1 cellular context compared by ENCODE assay signal in the genomic region with DNA sequence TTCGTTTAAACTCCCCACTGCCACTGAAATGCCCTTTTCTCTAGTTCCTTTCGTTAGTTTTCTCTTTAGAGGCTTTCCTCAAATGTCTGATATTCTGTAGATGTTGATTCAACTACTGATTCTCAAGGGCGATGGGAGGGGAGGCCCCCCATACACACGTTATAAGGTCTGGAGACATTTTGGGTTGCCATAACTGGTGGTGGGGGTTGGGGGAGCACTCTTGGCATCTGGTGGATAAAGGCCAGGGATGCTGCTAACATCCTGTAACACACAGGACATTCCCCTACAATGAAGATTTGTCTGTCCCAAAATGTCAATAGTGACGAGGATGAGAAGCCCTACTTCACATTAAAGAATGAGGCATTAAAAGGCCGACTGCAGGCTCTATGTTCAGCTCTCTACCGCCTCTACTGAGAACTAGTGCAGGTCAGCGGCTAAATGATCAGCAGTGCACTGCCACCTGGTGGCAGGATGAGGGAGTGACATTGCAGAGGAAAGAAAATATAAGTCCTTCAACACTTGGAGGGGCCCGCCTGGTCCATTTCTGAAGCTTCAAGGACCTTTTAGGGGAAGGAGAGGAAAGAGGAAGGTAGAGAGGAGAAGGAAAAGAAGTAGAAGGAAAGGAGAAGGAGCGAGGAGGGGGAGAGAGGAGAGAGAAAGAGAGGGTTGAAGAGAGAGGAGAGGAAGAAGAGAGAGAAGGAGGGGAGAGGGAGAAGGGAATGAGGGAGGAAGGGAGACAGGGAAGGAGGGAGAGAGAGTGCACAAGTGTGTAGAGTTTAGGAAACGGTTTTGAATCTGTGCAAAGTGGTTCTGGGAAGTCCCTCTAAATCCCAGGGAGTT.
TF ChIP-seq lines count a peak whose summit lies in the region.

No MANE protein-coding gene starts in this region.

TF ChIP-seq in HEK293, 187 proteins besides CTCF, POLR2A, EP300 and RAD21 (continued from another document and continues in another):
- TF ChIP-seq, protein P1, sequence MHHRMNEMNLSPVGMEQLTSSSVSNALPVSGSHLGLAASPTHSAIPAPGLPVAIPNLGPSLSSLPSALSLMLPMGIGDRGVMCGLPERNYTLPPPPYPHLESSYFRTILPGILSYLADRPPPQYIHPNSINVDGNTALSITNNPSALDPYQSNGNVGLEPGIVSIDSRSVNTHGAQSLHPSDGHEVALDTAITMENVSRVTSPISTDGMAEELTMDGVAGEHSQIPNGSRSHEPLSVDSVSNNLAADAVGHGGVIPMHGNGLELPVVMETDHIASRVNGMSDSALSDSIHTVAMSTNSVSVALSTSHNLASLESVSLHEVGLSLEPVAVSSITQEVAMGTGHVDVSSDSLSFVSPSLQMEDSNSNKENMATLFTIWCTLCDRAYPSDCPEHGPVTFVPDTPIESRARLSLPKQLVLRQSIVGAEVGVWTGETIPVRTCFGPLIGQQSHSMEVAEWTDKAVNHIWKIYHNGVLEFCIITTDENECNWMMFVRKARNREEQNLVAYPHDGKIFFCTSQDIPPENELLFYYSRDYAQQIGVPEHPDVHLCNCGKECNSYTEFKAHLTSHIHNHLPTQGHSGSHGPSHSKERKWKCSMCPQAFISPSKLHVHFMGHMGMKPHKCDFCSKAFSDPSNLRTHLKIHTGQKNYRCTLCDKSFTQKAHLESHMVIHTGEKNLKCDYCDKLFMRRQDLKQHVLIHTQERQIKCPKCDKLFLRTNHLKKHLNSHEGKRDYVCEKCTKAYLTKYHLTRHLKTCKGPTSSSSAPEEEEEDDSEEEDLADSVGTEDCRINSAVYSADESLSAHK (tag by site-specific recombination; IDR thresholded peaks at IDR 0.05) = no peak
- TF ChIP-seq IKZF3 (tag by site-specific recombination; IDR thresholded peaks at IDR 0.05) = no peak
- peak; percentile 54 for TF ChIP-seq ZNF335 (tag by site-specific recombination; conservative IDR thresholded peaks at IDR 0.05)
- no peak for TF ChIP-seq ZXDB (tag by site-specific recombination; IDR thresholded peaks at IDR 0.05)
- TF ChIP-seq ZNF324 (tag by site-specific recombination; IDR thresholded peaks at IDR 0.05) = no peak
- TF ChIP-seq, protein P2, sequence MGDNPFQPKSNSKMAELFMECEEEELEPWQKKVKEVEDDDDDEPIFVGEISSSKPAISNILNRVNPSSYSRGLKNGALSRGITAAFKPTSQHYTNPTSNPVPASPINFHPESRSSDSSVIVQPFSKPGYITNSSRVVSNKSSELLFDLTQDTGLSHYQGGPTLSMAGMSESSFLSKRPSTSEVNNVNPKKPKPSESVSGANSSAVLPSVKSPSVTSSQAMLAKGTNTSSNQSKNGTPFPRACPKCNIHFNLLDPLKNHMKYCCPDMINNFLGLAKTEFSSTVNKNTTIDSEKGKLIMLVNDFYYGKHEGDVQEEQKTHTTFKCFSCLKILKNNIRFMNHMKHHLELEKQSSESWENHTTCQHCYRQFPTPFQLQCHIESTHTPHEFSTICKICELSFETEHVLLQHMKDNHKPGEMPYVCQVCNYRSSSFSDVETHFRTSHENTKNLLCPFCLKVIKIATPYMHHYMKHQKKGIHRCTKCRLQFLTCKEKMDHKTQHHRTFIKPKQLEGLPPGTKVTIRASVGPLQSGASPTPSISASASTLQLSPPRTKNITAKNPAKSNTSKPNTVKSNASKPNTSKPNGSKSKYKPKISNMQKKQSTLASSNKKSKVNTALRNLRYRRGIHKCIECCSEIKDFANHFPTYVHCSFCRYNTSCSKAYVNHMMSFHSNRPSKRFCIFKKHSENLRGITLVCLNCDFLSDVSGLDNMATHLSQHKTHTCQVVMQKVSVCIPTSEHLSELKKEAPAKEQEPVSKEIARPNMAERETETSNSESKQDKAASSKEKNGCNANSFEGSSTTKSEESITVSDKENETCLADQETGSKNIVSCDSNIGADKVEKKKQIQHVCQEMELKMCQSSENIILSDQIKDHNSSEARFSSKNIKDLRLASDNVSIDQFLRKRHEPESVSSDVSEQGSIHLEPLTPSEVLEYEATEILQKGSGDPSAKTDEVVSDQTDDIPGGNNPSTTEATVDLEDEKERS (tag by site-specific recombination; IDR thresholded peaks at IDR 0.05) = no peak
- TF ChIP-seq ZNF514 (tag by site-specific recombination; IDR thresholded peaks at IDR 0.05) = no peak
- TF ChIP-seq ZNF660 (tag by site-specific recombination; IDR thresholded peaks at IDR 0.05) = peak; percentile 73
- TF ChIP-seq, protein P3, sequence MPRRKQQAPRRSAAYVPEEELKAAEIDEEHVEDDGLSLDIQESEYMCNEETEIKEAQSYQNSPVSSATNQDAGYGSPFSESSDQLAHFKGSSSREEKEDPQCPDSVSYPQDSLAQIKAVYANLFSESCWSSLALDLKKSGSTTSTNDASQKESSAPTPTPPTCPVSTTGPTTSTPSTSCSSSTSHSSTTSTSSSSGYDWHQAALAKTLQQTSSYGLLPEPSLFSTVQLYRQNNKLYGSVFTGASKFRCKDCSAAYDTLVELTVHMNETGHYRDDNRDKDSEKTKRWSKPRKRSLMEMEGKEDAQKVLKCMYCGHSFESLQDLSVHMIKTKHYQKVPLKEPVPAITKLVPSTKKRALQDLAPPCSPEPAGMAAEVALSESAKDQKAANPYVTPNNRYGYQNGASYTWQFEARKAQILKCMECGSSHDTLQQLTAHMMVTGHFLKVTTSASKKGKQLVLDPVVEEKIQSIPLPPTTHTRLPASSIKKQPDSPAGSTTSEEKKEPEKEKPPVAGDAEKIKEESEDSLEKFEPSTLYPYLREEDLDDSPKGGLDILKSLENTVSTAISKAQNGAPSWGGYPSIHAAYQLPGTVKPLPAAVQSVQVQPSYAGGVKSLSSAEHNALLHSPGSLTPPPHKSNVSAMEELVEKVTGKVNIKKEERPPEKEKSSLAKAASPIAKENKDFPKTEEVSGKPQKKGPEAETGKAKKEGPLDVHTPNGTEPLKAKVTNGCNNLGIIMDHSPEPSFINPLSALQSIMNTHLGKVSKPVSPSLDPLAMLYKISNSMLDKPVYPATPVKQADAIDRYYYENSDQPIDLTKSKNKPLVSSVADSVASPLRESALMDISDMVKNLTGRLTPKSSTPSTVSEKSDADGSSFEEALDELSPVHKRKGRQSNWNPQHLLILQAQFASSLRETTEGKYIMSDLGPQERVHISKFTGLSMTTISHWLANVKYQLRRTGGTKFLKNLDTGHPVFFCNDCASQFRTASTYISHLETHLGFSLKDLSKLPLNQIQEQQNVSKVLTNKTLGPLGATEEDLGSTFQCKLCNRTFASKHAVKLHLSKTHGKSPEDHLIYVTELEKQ (tag by site-specific recombination; IDR thresholded peaks at IDR 0.05; ENCODE audit: borderline replicate concordance) = no peak
- TF ChIP-seq, protein P4, sequence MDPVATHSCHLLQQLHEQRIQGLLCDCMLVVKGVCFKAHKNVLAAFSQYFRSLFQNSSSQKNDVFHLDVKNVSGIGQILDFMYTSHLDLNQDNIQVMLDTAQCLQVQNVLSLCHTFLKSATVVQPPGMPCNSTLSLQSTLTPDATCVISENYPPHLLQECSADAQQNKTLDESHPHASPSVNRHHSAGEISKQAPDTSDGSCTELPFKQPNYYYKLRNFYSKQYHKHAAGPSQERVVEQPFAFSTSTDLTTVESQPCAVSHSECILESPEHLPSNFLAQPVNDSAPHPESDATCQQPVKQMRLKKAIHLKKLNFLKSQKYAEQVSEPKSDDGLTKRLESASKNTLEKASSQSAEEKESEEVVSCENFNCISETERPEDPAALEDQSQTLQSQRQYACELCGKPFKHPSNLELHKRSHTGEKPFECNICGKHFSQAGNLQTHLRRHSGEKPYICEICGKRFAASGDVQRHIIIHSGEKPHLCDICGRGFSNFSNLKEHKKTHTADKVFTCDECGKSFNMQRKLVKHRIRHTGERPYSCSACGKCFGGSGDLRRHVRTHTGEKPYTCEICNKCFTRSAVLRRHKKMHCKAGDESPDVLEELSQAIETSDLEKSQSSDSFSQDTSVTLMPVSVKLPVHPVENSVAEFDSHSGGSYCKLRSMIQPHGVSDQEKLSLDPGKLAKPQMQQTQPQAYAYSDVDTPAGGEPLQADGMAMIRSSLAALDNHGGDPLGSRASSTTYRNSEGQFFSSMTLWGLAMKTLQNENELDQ (tag by site-specific recombination; IDR thresholded peaks at IDR 0.05; ENCODE audit: low read depth) = no peak
- TF ChIP-seq, protein P5, sequence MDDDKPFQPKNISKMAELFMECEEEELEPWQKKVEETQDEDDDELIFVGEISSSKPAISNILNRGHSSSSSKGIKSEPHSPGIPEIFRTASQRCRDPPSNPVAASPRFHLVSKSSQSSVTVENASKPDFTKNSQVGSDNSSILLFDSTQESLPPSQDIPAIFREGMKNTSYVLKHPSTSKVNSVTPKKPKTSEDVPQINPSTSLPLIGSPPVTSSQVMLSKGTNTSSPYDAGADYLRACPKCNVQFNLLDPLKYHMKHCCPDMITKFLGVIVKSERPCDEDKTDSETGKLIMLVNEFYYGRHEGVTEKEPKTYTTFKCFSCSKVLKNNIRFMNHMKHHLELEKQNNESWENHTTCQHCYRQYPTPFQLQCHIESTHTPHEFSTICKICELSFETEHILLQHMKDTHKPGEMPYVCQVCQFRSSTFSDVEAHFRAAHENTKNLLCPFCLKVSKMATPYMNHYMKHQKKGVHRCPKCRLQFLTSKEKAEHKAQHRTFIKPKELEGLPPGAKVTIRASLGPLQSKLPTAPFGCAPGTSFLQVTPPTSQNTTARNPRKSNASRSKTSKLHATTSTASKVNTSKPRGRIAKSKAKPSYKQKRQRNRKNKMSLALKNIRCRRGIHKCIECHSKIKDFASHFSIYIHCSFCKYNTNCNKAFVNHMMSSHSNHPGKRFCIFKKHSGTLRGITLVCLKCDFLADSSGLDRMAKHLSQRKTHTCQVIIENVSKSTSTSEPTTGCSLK (tag by site-specific recombination; IDR thresholded peaks at IDR 0.05) = no peak
- TF ChIP-seq, protein P6, sequence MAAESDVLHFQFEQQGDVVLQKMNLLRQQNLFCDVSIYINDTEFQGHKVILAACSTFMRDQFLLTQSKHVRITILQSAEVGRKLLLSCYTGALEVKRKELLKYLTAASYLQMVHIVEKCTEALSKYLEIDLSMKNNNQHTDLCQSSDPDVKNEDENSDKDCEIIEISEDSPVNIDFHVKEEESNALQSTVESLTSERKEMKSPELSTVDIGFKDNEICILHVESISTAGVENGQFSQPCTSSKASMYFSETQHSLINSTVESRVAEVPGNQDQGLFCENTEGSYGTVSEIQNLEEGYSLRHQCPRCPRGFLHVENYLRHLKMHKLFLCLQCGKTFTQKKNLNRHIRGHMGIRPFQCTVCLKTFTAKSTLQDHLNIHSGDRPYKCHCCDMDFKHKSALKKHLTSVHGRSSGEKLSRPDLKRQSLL (tag by site-specific recombination; IDR thresholded peaks at IDR 0.05) = peak; percentile 88
- TF ChIP-seq, protein P7, sequence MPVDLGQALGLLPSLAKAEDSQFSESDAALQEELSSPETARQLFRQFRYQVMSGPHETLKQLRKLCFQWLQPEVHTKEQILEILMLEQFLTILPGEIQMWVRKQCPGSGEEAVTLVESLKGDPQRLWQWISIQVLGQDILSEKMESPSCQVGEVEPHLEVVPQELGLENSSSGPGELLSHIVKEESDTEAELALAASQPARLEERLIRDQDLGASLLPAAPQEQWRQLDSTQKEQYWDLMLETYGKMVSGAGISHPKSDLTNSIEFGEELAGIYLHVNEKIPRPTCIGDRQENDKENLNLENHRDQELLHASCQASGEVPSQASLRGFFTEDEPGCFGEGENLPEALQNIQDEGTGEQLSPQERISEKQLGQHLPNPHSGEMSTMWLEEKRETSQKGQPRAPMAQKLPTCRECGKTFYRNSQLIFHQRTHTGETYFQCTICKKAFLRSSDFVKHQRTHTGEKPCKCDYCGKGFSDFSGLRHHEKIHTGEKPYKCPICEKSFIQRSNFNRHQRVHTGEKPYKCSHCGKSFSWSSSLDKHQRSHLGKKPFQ (tag by site-specific recombination; IDR thresholded peaks at IDR 0.05) = no peak
- TF ChIP-seq KLF9 (tag by site-specific recombination; IDR thresholded peaks at IDR 0.05; ENCODE audit: low read depth) = no peak
- TF ChIP-seq ZNF132 (tag by site-specific recombination; IDR thresholded peaks at IDR 0.05; ENCODE audit: borderline replicate concordance) = no peak
- TF ChIP-seq ZNF596 (tag by site-specific recombination; IDR thresholded peaks at IDR 0.05) = no peak
- TF ChIP-seq, protein P8, sequence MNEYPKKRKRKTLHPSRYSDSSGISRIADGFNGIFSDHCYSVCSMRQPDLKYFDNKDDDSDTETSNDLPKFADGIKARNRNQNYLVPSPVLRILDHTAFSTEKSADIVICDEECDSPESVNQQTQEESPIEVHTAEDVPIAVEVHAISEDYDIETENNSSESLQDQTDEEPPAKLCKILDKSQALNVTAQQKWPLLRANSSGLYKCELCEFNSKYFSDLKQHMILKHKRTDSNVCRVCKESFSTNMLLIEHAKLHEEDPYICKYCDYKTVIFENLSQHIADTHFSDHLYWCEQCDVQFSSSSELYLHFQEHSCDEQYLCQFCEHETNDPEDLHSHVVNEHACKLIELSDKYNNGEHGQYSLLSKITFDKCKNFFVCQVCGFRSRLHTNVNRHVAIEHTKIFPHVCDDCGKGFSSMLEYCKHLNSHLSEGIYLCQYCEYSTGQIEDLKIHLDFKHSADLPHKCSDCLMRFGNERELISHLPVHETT (tag by site-specific recombination; IDR thresholded peaks at IDR 0.05) = no peak
- TF ChIP-seq GLI4 (tag by site-specific recombination; IDR thresholded peaks at IDR 0.05) = no peak
- no peak for TF ChIP-seq ZNF155 (tag by site-specific recombination; IDR thresholded peaks at IDR 0.05)
- no peak for TF ChIP-seq MYNN (tag by site-specific recombination; IDR thresholded peaks at IDR 0.05; ENCODE audit: borderline replicate concordance)
- TF ChIP-seq, protein P9, sequence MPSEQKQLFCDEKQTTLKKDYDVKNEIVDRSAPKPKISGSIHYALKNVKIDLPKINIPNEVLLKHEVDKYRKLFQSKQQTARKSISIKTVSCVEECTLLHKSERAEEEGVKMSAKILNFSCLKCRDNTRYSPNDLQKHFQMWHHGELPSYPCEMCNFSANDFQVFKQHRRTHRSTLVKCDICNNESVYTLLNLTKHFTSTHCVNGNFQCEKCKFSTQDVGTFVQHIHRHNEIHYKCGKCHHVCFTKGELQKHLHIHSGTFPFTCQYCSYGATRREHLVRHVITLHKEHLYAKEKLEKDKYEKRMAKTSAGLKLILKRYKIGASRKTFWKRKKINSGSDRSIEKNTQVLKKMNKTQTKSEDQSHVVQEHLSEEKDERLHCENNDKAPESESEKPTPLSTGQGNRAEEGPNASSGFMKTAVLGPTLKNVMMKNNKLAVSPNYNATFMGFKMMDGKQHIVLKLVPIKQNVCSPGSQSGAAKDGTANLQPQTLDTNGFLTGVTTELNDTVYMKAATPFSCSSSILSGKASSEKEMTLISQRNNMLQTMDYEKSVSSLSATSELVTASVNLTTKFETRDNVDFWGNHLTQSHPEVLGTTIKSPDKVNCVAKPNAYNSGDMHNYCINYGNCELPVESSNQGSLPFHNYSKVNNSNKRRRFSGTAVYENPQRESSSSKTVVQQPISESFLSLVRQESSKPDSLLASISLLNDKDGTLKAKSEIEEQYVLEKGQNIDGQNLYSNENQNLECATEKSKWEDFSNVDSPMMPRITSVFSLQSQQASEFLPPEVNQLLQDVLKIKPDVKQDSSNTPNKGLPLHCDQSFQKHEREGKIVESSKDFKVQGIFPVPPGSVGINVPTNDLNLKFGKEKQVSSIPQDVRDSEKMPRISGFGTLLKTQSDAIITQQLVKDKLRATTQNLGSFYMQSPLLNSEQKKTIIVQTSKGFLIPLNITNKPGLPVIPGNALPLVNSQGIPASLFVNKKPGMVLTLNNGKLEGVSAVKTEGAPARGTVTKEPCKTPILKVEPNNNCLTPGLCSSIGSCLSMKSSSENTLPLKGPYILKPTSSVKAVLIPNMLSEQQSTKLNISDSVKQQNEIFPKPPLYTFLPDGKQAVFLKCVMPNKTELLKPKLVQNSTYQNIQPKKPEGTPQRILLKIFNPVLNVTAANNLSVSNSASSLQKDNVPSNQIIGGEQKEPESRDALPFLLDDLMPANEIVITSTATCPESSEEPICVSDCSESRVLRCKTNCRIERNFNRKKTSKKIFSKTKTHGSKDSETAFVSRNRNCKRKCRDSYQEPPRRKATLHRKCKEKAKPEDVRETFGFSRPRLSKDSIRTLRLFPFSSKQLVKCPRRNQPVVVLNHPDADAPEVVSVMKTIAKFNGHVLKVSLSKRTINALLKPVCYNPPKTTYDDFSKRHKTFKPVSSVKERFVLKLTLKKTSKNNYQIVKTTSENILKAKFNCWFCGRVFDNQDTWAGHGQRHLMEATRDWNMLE (tag by site-specific recombination; conservative IDR thresholded peaks at IDR 0.05; ENCODE audit: low read depth) = no peak
- peak; percentile 95 for TF ChIP-seq ZFP69B (tag by site-specific recombination; IDR thresholded peaks at IDR 0.05)
- no peak for TF ChIP-seq ZNF658 (tag by site-specific recombination; IDR thresholded peaks at IDR 0.05)
- TF ChIP-seq ZSCAN23 (tag by site-specific recombination; IDR thresholded peaks at IDR 0.05) = no peak
